ENCODE assay signal across 9 cellular contexts in genomic region chr12:64890873-64891468, GRCh38.
DNase-seq lines count a peak whose midpoint lies in the region; ATAC-seq and TF ChIP-seq lines count a peak whose summit lies in the region.
"Had no signal": no experiment of that assay in that cellular context is flagged by ENCODE, and none has a peak within 500 bp of the region (broad histone marks: within the 10 kb centered on the region; RNA-seq: fewer than 3 reads in every experiment).

No MANE protein-coding gene starts in this region.

- H3K27ac ChIP-seq in PC-9 (no peak overlapping the region; the same call in 1 of the 2 replicates), lower lobe of right lung (no peak overlapping the region)
- H3K27ac ChIP-seq: SJSA1 had no signal

- no peak overlapping the region for H3K4me3 ChIP-seq in LNCaP clone FGC (ENCODE audit: low read depth, low read length)
- H3K4me3 ChIP-seq in PC-9 = no peak overlapping the region
- H3K4me3 ChIP-seq in lower lobe of right lung = no peak overlapping the region
- H3K4me3 ChIP-seq: SJSA1 had no signal

- POLR2A ChIA-PET in PC-9 (lab: Charles Lee; ENCODE audit: unreplicated experiment) = no interaction called here

- no peaks in the 10 kb centered on the region for H3K9me3 ChIP-seq in PC-9 (ENCODE audit: insufficient read depth, low read depth)
- no peaks in the 10 kb centered on the region for H3K9me3 ChIP-seq in lower lobe of right lung
- H3K9me3 ChIP-seq: SJSA1 had no signal

- peaks cover 9% of the 10 kb centered on the region; the same call in 1 of the 2 replicates for H3F3A ChIP-seq in PC-9 (ENCODE audit: insufficient read depth, low read depth)

- peaks cover 21% of the 10 kb centered on the region for H3K4me1 ChIP-seq in PC-9 (replicated peaks; ENCODE audit: insufficient read depth)
- H3K4me1 ChIP-seq in lower lobe of right lung = peaks cover 8% of the 10 kb centered on the region

- no peaks in the 10 kb centered on the region for H3K79me2 ChIP-seq in PC-9 (ENCODE audit: low read depth)

- peak; percentile 68 for TF ChIP-seq CTCF in LNCaP clone FGC (IDR thresholded peaks at IDR 0.05; ENCODE audit: control insufficient read depth, extremely low read depth, insufficient read depth)
- peak; percentile 88 for TF ChIP-seq CTCF in PC-9 (conservative IDR thresholded peaks at IDR 0.05)
- peak; percentile 86 for TF ChIP-seq CTCF in lower lobe of right lung (IDR thresholded peaks at IDR 0.05)

- BruUV-seq in PC-9 (replicated peaks; lab: Mats Ljungman, UMichigan) = no TSS peak

- H2AFZ ChIP-seq in PC-9 = no peak overlapping the region

- H3K9me2 ChIP-seq in PC-9 (ENCODE audit: insufficient read depth) = no peaks in the 10 kb centered on the region; the same call in 1 of the 2 replicates

- H3K27me3 ChIP-seq in PC-9 (ENCODE audit: insufficient read depth, low read depth) = no peaks in the 10 kb centered on the region
- H3K27me3 ChIP-seq in lower lobe of right lung (ENCODE audit: low read depth) = no peaks in the 10 kb centered on the region

- peak overlapping the region; percentile 52 for H3K4me2 ChIP-seq in PC-9

- peak; percentile 68 for DNase-seq in COLO829 (ENCODE audit: low spot score)
- DNase-seq in LNCaP clone FGC (ENCODE audit: low read depth) = no peak
- peak in 1 of 2 experiments; percentile 57 for DNase-seq in PC-9
- peak; percentile 63 for DNase-seq in dedifferentiated amniotic fluid mesenchymal stem cell (ENCODE audit: extremely low spot score)
- DNase-seq in lower lobe of right lung = no peak
- no peak for DNase-seq in islet precursor cell

- peak; percentile 68 for ATAC-seq in GM19438 (IDR thresholded peaks at IDR 0.05; ENCODE audit: low read depth, unreplicated experiment)
- peak; percentile 80 to 86 for ATAC-seq in lower lobe of right lung
- no peak for ATAC-seq in HG03175 (IDR thresholded peaks at IDR 0.05; ENCODE audit: unreplicated experiment)

- H3K36me3 ChIP-seq in PC-9 (ENCODE audit: low read depth) (no peaks in the 10 kb centered on the region), lower lobe of right lung (no peaks in the 10 kb centered on the region)
- H3K36me3 ChIP-seq: SJSA1 had no signal

- no peaks in the 10 kb centered on the region for H4K20me1 ChIP-seq in PC-9 (ENCODE audit: insufficient read depth)

- CTCF ChIA-PET in PC-9 (lab: Charles Lee) = interaction anchor here (0.6 to 1.6 kb wide), 2 partner anchors 201 to 232 kb away, joined by 4 to 5 read pairs; no protein-coding TSS in a partner anchor

- intact Hi-C loops in PC-9 (cut with micrococcal nuclease; ENCODE audit: unreplicated experiment) = loop anchor here (1.0 to 5.0 kb wide), 7 partner anchors 89 to 1092 kb away; no protein-coding TSS in a partner anchor
- intact Hi-C loops in lower lobe of right lung (cut with DNase I) = loop anchor here (5.0 kb wide), 1 partner anchor 231 kb away; the partner anchor contains the start of gene WIF1

Comparison
In these comparisons a context has a peak if more than half of its experiments do, and no peak if none do; other contexts are left out.
1. DNase-seq: peak in COLO829 (single experiment) and dedifferentiated amniotic fluid mesenchymal stem cell (single experiment); none in LNCaP clone FGC (single experiment), lower lobe of right lung (single experiment) and islet precursor cell (single experiment).
2. Peak in every context shown above with its lines, with median percentiles within 50 percentile points of each other: CTCF ChIP-seq.